Comparison of ENCODE assay signal across 13 cellular contexts in genomic region chr13:61664821-61665705, GRCh38.
DNase-seq lines count a peak whose midpoint lies in the region; ATAC-seq lines count a peak whose summit lies in the region.
"Had no signal": no experiment of that assay in that cellular context is flagged by ENCODE, and none has a peak within 500 bp of the region (broad histone marks: within the 10 kb centered on the region; RNA-seq: fewer than 3 reads in every experiment).

No MANE protein-coding gene starts in this region.

- peaks cover 19% of the 10 kb centered on the region for H3K9me3 Mint-ChIP-seq in activated CD4-positive, alpha-beta memory T cell treated with anti-CD3 and anti-CD28 coated beads, Interleukin-2, amount 10 ng/mL, durations not matched to agents 7 days and 5 days

- CTCF ChIA-PET in activated CD4-positive, alpha-beta memory T cell treated with anti-CD3 and anti-CD28 coated beads, Interleukin-2, amount 10 ng/mL, durations not matched to agents 7 days and 5 days (lab: Charles Lee) = no interaction called here

- H3K27ac Mint-ChIP-seq in activated CD4-positive, alpha-beta memory T cell treated with anti-CD3 and anti-CD28 coated beads, Interleukin-2, amount 10 ng/mL, durations not matched to agents 7 days and 5 days = no peak overlapping the region
- H3K27ac Mint-ChIP-seq: activated naive CD8-positive, alpha-beta T cell treated with anti-CD3 and anti-CD28 coated beads, Interleukin-2, amount 10 ng/mL, durations not matched to agents 7 days and 5 days; memory B cell had no signal

- POLR2A ChIA-PET in activated CD4-positive, alpha-beta memory T cell treated with anti-CD3 and anti-CD28 coated beads, Interleukin-2, amount 10 ng/mL, durations not matched to agents 7 days and 5 days (lab: Charles Lee) = no interaction called here

- H3K36me3 Mint-ChIP-seq in activated CD4-positive, alpha-beta memory T cell treated with anti-CD3 and anti-CD28 coated beads, Interleukin-2, amount 10 ng/mL, durations not matched to agents 7 days and 5 days (ENCODE audit: low read depth) = no peaks in the 10 kb centered on the region
- H3K36me3 Mint-ChIP-seq: activated naive CD8-positive, alpha-beta T cell treated with anti-CD3 and anti-CD28 coated beads, Interleukin-2, amount 10 ng/mL, durations not matched to agents 7 days and 5 days; memory B cell had no signal

- no peaks in the 10 kb centered on the region for H3K27me3 Mint-ChIP-seq in activated CD4-positive, alpha-beta memory T cell treated with anti-CD3 and anti-CD28 coated beads, Interleukin-2, amount 10 ng/mL, durations not matched to agents 7 days and 5 days
- H3K27me3 Mint-ChIP-seq: activated naive CD8-positive, alpha-beta T cell treated with anti-CD3 and anti-CD28 coated beads, Interleukin-2, amount 10 ng/mL, durations not matched to agents 7 days and 5 days; memory B cell had no signal

- no peaks in the 10 kb centered on the region for H3K4me1 Mint-ChIP-seq in activated CD4-positive, alpha-beta memory T cell treated with anti-CD3 and anti-CD28 coated beads, Interleukin-2, amount 10 ng/mL, durations not matched to agents 7 days and 5 days
- H3K4me1 Mint-ChIP-seq: activated naive CD8-positive, alpha-beta T cell treated with anti-CD3 and anti-CD28 coated beads, Interleukin-2, amount 10 ng/mL, durations not matched to agents 7 days and 5 days; memory B cell had no signal

- peak; percentile 6 for DNase-seq in H4 (ENCODE audit: low spot score)
- DNase-seq in NCI-H748 treated with DMSO at 0.1 percent for 48 hours (lab: John Stamatoyannopoulos, UW) = peak; percentile 10
- DNase-seq in non-pigmented ciliary epithelial cell (ENCODE audit: low read depth) = peak; percentile 10
- DNase-seq in foreskin melanocyte = no peak
- DNase-seq in activated CD8-positive, alpha-beta memory T cell treated with anti-CD3 and anti-CD28 coated beads, Interleukin-2, amount 50 U/mL, for 48 hours = no peak
- no peak for DNase-seq in stimulated activated CD8-positive, alpha-beta memory T cell treated with anti-CD3 and anti-CD28 coated beads, Interleukin-4, amount 100 ng/mL, for 48 hours
- no peak for DNase-seq in activated CD4-positive, alpha-beta memory T cell treated with anti-CD3 and anti-CD28 coated beads, Interleukin-2, amount 10 ng/mL, durations not matched to agents 7 days and 5 days
- DNase-seq: activated naive CD8-positive, alpha-beta T cell treated with anti-CD3 and anti-CD28 coated beads, Interleukin-2, amount 10 ng/mL, durations not matched to agents 7 days and 5 days; cortex of kidney; NCI-H524; SK-N-SH had no signal

- peak; percentile 33 for ATAC-seq in esophagus mucosa

- H3K4me3 Mint-ChIP-seq in activated CD4-positive, alpha-beta memory T cell treated with anti-CD3 and anti-CD28 coated beads, Interleukin-2, amount 10 ng/mL, durations not matched to agents 7 days and 5 days = no peak overlapping the region
- H3K4me3 Mint-ChIP-seq: activated naive CD8-positive, alpha-beta T cell treated with anti-CD3 and anti-CD28 coated beads, Interleukin-2, amount 10 ng/mL, durations not matched to agents 7 days and 5 days; memory B cell had no signal

Comparison
In these comparisons a context has a peak if more than half of its experiments do, and no peak if none do; other contexts are left out.
1. DNase-seq: peak in H4 (single experiment), NCI-H748 treated with DMSO at 0.1 percent for 48 hours (single experiment) and non-pigmented ciliary epithelial cell (single experiment); none in foreskin melanocyte (single experiment), activated CD8-positive, alpha-beta memory T cell treated with anti-CD3 and anti-CD28 coated beads, Interleukin-2, amount 50 U/mL, for 48 hours (single experiment), stimulated activated CD8-positive, alpha-beta memory T cell treated with anti-CD3 and anti-CD28 coated beads, Interleukin-4, amount 100 ng/mL, for 48 hours (single experiment) and activated CD4-positive, alpha-beta memory T cell treated with anti-CD3 and anti-CD28 coated beads, Interleukin-2, amount 10 ng/mL, durations not matched to agents 7 days and 5 days (single experiment).